Comparison of ENCODE assay signal across 23 cellular contexts in genomic region chr7:43444711-43445578, GRCh38.
"Had no signal": no experiment of that assay in that cellular context is flagged by ENCODE, and none has a peak within 500 bp of the region (broad histone marks: within the 10 kb centered on the region; RNA-seq: fewer than 3 reads in every experiment).

No MANE protein-coding gene starts in this region.

- H3K27me3 ChIP-seq: gastrocnemius medialis, sigmoid colon, tibial nerve, uterus had no signal

- H3K4me3 Mint-ChIP-seq: activated naive CD8-positive, alpha-beta T cell; activated T-cell treated with anti-CD3 and anti-CD28 coated beads, Interleukin-2, amount 50 U/mL, for 72 hours; dendritic cell treated with granulocyte-macrophage colony-stimulating factor and Interleukin-4, amounts not matched to agents 40 ng/mL and 50 ng/mL, for 4 days; naive thymus-derived CD8-positive, alpha-beta T cell; stimulated activated naive B cell treated with anti-CD40 and anti-IgM and Interleukin-4, amounts not matched to agents 10 μg/mL and 1 μg/mL and 100 μg/mL, for 72 hours had no signal

- H3K27ac Mint-ChIP-seq: activated naive CD8-positive, alpha-beta T cell; activated T-cell treated with anti-CD3 and anti-CD28 coated beads, Interleukin-2, amount 50 U/mL, for 72 hours; dendritic cell treated with granulocyte-macrophage colony-stimulating factor and Interleukin-4, amounts not matched to agents 40 ng/mL and 50 ng/mL, for 4 days; naive thymus-derived CD8-positive, alpha-beta T cell; stimulated activated naive B cell treated with anti-CD40 and anti-IgM and Interleukin-4, amounts not matched to agents 10 μg/mL and 1 μg/mL and 100 μg/mL, for 72 hours had no signal

- H3K36me3 Mint-ChIP-seq: activated naive CD8-positive, alpha-beta T cell; naive thymus-derived CD8-positive, alpha-beta T cell; stimulated activated naive B cell treated with anti-CD40 and anti-IgM and Interleukin-4, amounts not matched to agents 10 μg/mL and 1 μg/mL and 100 μg/mL, for 72 hours had no signal

- H3K9me3 ChIP-seq: gastrocnemius medialis, prostate gland, sigmoid colon, tibial nerve, uterus had no signal

- H3K4me1 Mint-ChIP-seq: naive thymus-derived CD8-positive, alpha-beta T cell; stimulated activated naive B cell treated with anti-CD40 and anti-IgM and Interleukin-4, amounts not matched to agents 10 μg/mL and 1 μg/mL and 100 μg/mL, for 72 hours had no signal

- DNase-seq: activated CD4-positive, alpha-beta T cell treated with anti-CD3 and anti-CD28 coated beads for 4 hours; activated CD4-positive, alpha-beta T cell treated with anti-CD3 and anti-CD28 coated beads, Interleukin-2, amount 50 U/mL, for 4 hours; activated naive CD4-positive, alpha-beta T cell; activated T-cell treated with anti-CD3 and anti-CD28 coated beads for 4 hours; activated T-cell treated with anti-CD3 and anti-CD28 coated beads, Interleukin-2, amount 50 U/mL, for 72 hours; central memory CD4-positive, alpha-beta T cell; effector CD4-positive, alpha-beta T cell; gastrocnemius medialis; glutamatergic neuron; left colon; naive thymus-derived CD8-positive, alpha-beta T cell; retina; sigmoid colon; small intestine; stimulated activated CD4-positive, alpha-beta T cell treated with anti-CD3 and anti-CD28 coated beads, Interleukin-4, amount 100 ng/mL, for 24 hours; stimulated activated naive B cell treated with anti-CD40 and anti-IgM and Interleukin-4, amounts not matched to agents 10 μg/mL and 1 μg/mL and 100 μg/mL, for 72 hours; T-helper 1 cell; uterus had no signal

- H3K27ac ChIP-seq: gastrocnemius medialis, prostate gland, sigmoid colon, tibial nerve, uterus, VCaP had no signal

- H3K4me1 ChIP-seq: gastrocnemius medialis, prostate gland, sigmoid colon, tibial nerve, uterus had no signal

- H3K36me3 ChIP-seq: gastrocnemius medialis, prostate gland, sigmoid colon, tibial nerve, uterus had no signal

- ATAC-seq: activated T-cell treated with anti-CD3 and anti-CD28 coated beads, Interleukin-2, amount 50 U/mL, for 72 hours; gastrocnemius medialis; left colon; naive thymus-derived CD8-positive, alpha-beta T cell; stimulated activated naive B cell treated with anti-CD40 and anti-IgM and Interleukin-4, amounts not matched to agents 10 μg/mL and 1 μg/mL and 100 μg/mL, for 72 hours had no signal

- H3K9me3 Mint-ChIP-seq: activated T-cell treated with anti-CD3 and anti-CD28 coated beads, Interleukin-2, amount 50 U/mL, for 72 hours; dendritic cell treated with granulocyte-macrophage colony-stimulating factor and Interleukin-4, amounts not matched to agents 40 ng/mL and 50 ng/mL, for 4 days; naive thymus-derived CD8-positive, alpha-beta T cell; stimulated activated naive B cell treated with anti-CD40 and anti-IgM and Interleukin-4, amounts not matched to agents 10 μg/mL and 1 μg/mL and 100 μg/mL, for 72 hours had no signal

- H3K4me3 ChIP-seq: gastrocnemius medialis, prostate gland, sigmoid colon, tibial nerve, uterus had no signal
